In the genomic region with DNA sequence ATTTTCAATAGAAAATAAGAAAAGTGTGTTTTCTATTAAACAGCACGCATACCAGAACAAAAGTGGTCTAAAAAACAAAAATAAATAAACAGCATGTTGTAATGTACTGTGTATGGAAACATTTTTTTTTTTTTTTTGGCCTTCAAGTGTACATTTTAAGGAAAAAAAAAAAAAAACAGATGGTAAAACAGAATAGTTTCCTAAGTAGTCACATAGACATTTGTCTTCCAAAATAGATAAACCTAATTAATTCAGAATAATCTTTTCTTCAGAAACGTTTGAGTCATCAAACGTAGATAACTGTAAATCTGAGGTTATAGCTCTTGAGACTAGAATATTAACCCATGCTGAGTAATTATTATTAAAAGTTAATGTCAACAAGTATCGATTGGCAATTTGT, we compare ENCODE assay signal across 9 cellular contexts. TPM values are rescaled to one million over a fixed set of nuclear protein-coding genes. Genes with fewer than 3 reads are reported as not detected.
A peak's percentile ranks its signal among the peaks of the same experiment; 100 is the strongest.
DNase-seq lines count a peak whose midpoint lies in the region; ATAC-seq, FAIRE-seq and TF ChIP-seq lines count a peak whose summit lies in the region.
"Had no signal": no experiment of that assay in that cellular context is flagged by ENCODE, and none has a peak within 500 bp of the region (broad histone marks: within the 10 kb centered on the region; RNA-seq: fewer than 3 reads in every experiment).

No MANE protein-coding gene starts in this region.

- no peaks in the 10 kb centered on the region for H3F3A ChIP-seq in neural cell (ENCODE audit: insufficient read depth, low read length, poor library complexity, severe bottlenecking)

- no peaks in the 10 kb centered on the region for H3K36me3 ChIP-seq in MG63
- H3K36me3 ChIP-seq in neural cell (ENCODE audit: insufficient read depth, low read length), result no peaks in the 10 kb centered on the region
- H3K36me3 ChIP-seq in Karpas-422 (ENCODE audit: insufficient read depth, low read length), result no peaks in the 10 kb centered on the region

- H3K4me2 ChIP-seq in neural cell (ENCODE audit: low read length), result no peak overlapping the region
- no peak overlapping the region for H3K4me2 ChIP-seq in Karpas-422 (ENCODE audit: low read depth, low read length, poor library complexity, severe bottlenecking)

- peak; percentile 33 for DNase-seq in AG08396 (ENCODE audit: low spot score)
- DNase-seq in MG63, result no peak
- no peak for DNase-seq in Karpas-422
- DNase-seq in NCI-H82 treated with DMSO at 0.1 percent for 48 hours (lab: John Stamatoyannopoulos, UW; ENCODE audit: unreplicated experiment), result no peak
- DNase-seq: OCI-M1 had no signal

- H3K4me3 ChIP-seq in MG63, result peak overlapping the region; percentile 57
- peak overlapping the region; percentile 54 for H3K4me3 ChIP-seq in neural cell (ENCODE audit: low read length)
- no peak overlapping the region for H3K4me3 ChIP-seq in Karpas-422 (ENCODE audit: low read length)

- H3K79me2 ChIP-seq in neural cell (replicated peaks; ENCODE audit: insufficient read depth, low read length) (no peaks in the 10 kb centered on the region), Karpas-422 (ENCODE audit: low read length) (no peaks in the 10 kb centered on the region)

- H3K27me3 ChIP-seq in MG63 (no peaks in the 10 kb centered on the region), neural cell (ENCODE audit: insufficient read depth, low read depth, low read length) (no peaks in the 10 kb centered on the region), Karpas-422 (ENCODE audit: low read length) (no peaks in the 10 kb centered on the region)

- no peak for TF ChIP-seq CTCF in neural cell (IDR thresholded peaks at IDR 0.05; ENCODE audit: poor library complexity, severe bottlenecking)

- H3K9me3 ChIP-seq in MG63, result no peaks in the 10 kb centered on the region
- no peaks in the 10 kb centered on the region for H3K9me3 ChIP-seq in neural cell (ENCODE audit: low read length)
- H3K9me3 ChIP-seq in Karpas-422 (ENCODE audit: low read length), result no peaks in the 10 kb centered on the region

- peak; percentile 74 for FAIRE-seq in endometrium (lab: Jason Lieb, UNC)

- H3K9me2 ChIP-seq in neural cell (ENCODE audit: insufficient read depth, low read length) (no peaks in the 10 kb centered on the region), Karpas-422 (replicated peaks; ENCODE audit: insufficient read depth, low read length) (no peaks in the 10 kb centered on the region)

- TF ChIP-seq EP300 in neural cell (conservative IDR thresholded peaks at IDR 0.05; ENCODE audit: poor library complexity, severe bottlenecking), result no peak

- no peaks in the 10 kb centered on the region for H3K4me1 ChIP-seq in Karpas-422 (ENCODE audit: low read length)

- H4K20me1 ChIP-seq in neural cell (ENCODE audit: insufficient read depth) (no peaks in the 10 kb centered on the region), Karpas-422 (ENCODE audit: insufficient read depth, low read depth, low read length) (no peaks in the 10 kb centered on the region)

- H2AFZ ChIP-seq in neural cell (ENCODE audit: low read depth, low read length) (no peak overlapping the region), Karpas-422 (ENCODE audit: low read length) (no peak overlapping the region)

- H3K9ac ChIP-seq in neural cell (ENCODE audit: low read length) (no peak overlapping the region), Karpas-422 (ENCODE audit: low read length) (no peak overlapping the region)

- TF ChIP-seq RAD21 in neural cell (conservative IDR thresholded peaks at IDR 0.05), result no peak

- no peak for ATAC-seq in GM18907 (IDR thresholded peaks at IDR 0.05; ENCODE audit: unreplicated experiment)
- no peak for ATAC-seq in HG03432 (IDR thresholded peaks at IDR 0.05; ENCODE audit: unreplicated experiment)

- no peak overlapping the region for H3K27ac ChIP-seq in neural cell (ENCODE audit: low read length)
- H3K27ac ChIP-seq in Karpas-422 (ENCODE audit: low read length), result no peak overlapping the region

TF ChIP-seq in neural cell, 6 proteins besides CTCF, POLR2A, EP300 and RAD21:
- TF ChIP-seq POLR2AphosphoS5 (IDR thresholded peaks at IDR 0.05) (no peak), EZH2 (IDR thresholded peaks at IDR 0.05; ENCODE audit: borderline replicate concordance, insufficient read depth, low read length, poor library complexity, severe bottlenecking) (no peak), TAF1 (IDR thresholded peaks at IDR 0.05; ENCODE audit: low read depth) (no peak), SMC3 (conservative IDR thresholded peaks at IDR 0.05; ENCODE audit: poor library complexity) (no peak), MXI1 (conservative IDR thresholded peaks at IDR 0.05; ENCODE audit: poor library complexity, severe bottlenecking) (no peak)
- TF ChIP-seq, protein P1, sequence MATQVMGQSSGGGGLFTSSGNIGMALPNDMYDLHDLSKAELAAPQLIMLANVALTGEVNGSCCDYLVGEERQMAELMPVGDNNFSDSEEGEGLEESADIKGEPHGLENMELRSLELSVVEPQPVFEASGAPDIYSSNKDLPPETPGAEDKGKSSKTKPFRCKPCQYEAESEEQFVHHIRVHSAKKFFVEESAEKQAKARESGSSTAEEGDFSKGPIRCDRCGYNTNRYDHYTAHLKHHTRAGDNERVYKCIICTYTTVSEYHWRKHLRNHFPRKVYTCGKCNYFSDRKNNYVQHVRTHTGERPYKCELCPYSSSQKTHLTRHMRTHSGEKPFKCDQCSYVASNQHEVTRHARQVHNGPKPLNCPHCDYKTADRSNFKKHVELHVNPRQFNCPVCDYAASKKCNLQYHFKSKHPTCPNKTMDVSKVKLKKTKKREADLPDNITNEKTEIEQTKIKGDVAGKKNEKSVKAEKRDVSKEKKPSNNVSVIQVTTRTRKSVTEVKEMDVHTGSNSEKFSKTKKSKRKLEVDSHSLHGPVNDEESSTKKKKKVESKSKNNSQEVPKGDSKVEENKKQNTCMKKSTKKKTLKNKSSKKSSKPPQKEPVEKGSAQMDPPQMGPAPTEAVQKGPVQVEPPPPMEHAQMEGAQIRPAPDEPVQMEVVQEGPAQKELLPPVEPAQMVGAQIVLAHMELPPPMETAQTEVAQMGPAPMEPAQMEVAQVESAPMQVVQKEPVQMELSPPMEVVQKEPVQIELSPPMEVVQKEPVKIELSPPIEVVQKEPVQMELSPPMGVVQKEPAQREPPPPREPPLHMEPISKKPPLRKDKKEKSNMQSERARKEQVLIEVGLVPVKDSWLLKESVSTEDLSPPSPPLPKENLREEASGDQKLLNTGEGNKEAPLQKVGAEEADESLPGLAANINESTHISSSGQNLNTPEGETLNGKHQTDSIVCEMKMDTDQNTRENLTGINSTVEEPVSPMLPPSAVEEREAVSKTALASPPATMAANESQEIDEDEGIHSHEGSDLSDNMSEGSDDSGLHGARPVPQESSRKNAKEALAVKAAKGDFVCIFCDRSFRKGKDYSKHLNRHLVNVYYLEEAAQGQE (IDR thresholded peaks at IDR 0.05; ENCODE audit: borderline replicate concordance), result no peak

RNA-seq across cellular contexts. Expression of a gene that starts 0.4 kb away (rescaled TPM):
- total RNA-seq in MG63 (2014; rRNA removed; shearing (Covaris generic); ENCODE audit: low replicate concordance), result 1.3 and 6.4 TPM in 2 replicates
- not detected in 2 replicates for polyA plus RNA-seq in neural cell
- polyA minus RNA-seq in neural cell, result not detected in 2 replicates
- total RNA-seq in Karpas-422 (2014; rRNA removed; shearing (Covaris generic); ENCODE audit: low replicate concordance), result not detected in 2 replicates
